ENCODE assay signal across 21 cellular contexts in genomic region chr15:57735406-57735805, GRCh38. TPM values are rescaled to one million over a fixed set of nuclear protein-coding genes. Genes with fewer than 3 reads are reported as not detected.
DNase-seq lines count a peak whose midpoint lies in the region; ATAC-seq and TF ChIP-seq lines count a peak whose summit lies in the region.
"Had no signal": no experiment of that assay in that cellular context is flagged by ENCODE, and none has a peak within 500 bp of the region (broad histone marks: within the 10 kb centered on the region; RNA-seq: fewer than 3 reads in every experiment).

No MANE protein-coding gene starts in this region.

- no peak for TF ChIP-seq CTCF in LNCaP clone FGC (IDR thresholded peaks at IDR 0.05; ENCODE audit: control insufficient read depth, extremely low read depth, insufficient read depth)
- TF ChIP-seq CTCF in foreskin keratinocyte (conservative IDR thresholded peaks at IDR 0.05): no peak

- no peak for ATAC-seq in GM18907 (IDR thresholded peaks at IDR 0.05; ENCODE audit: unreplicated experiment)
- ATAC-seq in foreskin keratinocyte: no peak
- no peak for ATAC-seq in GM18909 (IDR thresholded peaks at IDR 0.05; ENCODE audit: poor library complexity, unreplicated experiment)
- ATAC-seq: HCT116 had no signal

- DNase-seq in LNCaP clone FGC (ENCODE audit: low read depth): peak; percentile 41
- peak; percentile 33 for DNase-seq in medulla oblongata (ENCODE audit: extremely low spot score)
- peak; percentile 23 for DNase-seq in putamen (ENCODE audit: low spot score)
- DNase-seq in foreskin keratinocyte: no peak
- DNase-seq in SK-N-DZ (ENCODE audit: low spot score): no peak
- DNase-seq: CD4-positive, alpha-beta T cell; IMR-90; KG1; MM.1S; NCI-H2029; NCI-H446 treated with DMSO at 0.1 percent for 48 hours; NCI-H526; NCI-H82; NK-92 treated with Interleukin-12 subunit alpha and Interleukin-12 subunit beta, amount 100 ng/mL, for 24 hours; Right ventricle myocardium superior; RPMI8226 had no signal

- peak overlapping the region; percentile 82 for H3K27ac ChIP-seq in cingulate gyrus (ENCODE audit: low read depth, low read length)
- H3K27ac ChIP-seq in foreskin keratinocyte: no peak overlapping the region
- H3K27ac ChIP-seq: BLaER1 had no signal

- peaks cover 3% of the 10 kb centered on the region for H3K4me1 ChIP-seq in foreskin keratinocyte
- H3K4me1 ChIP-seq: BLaER1 had no signal

- no peaks in the 10 kb centered on the region for H3K27me3 ChIP-seq in foreskin keratinocyte
- H3K27me3 ChIP-seq: BLaER1 had no signal

- H3K4me3 ChIP-seq in LNCaP clone FGC (ENCODE audit: low read depth, low read length): no peak overlapping the region
- H3K4me3 ChIP-seq: BLaER1 had no signal

RNA-seq across cellular contexts. Expression of gene POLR2M, which starts 28.9 kb away (rescaled TPM):
- 43.4 and 55.6 TPM in 2 replicates for total RNA-seq in foreskin keratinocyte
- 13.2 and 14.0 TPM in 2 replicates for polyA plus RNA-seq in foreskin keratinocyte
- 46.8 and 941 TPM in 2 replicates for polyA plus RNA-seq in SK-N-DZ (2014; cell fraction: cytosol; rRNA removed)
- polyA plus RNA-seq in SK-N-DZ (2014; cell fraction: nucleus; rRNA removed): 17.1 and 20.6 TPM in 2 replicates

Comparison
In these comparisons a context has a peak if more than half of its experiments do, and no peak if none do; other contexts are left out.
1. DNase-seq: peak in LNCaP clone FGC (single experiment), medulla oblongata (single experiment) and putamen (single experiment); none in foreskin keratinocyte (0 of 2) and SK-N-DZ (single experiment).